28 cellular contexts compared by ENCODE assay signal in genomic region chr7:42666994-42667393, GRCh38.
"Had no signal": no experiment of that assay in that cellular context is flagged by ENCODE, and none has a peak within 500 bp of the region (broad histone marks: within the 10 kb centered on the region; RNA-seq: fewer than 3 reads in every experiment).

No MANE protein-coding gene starts in this region.

- ATAC-seq: stimulated activated effector memory CD8-positive, alpha-beta T cell treated with anti-CD3 and anti-CD28 coated beads, Interleukin-12 subunit alpha, Interleukin-12 subunit beta, amount 100 ng/mL, for 72 hours; stimulated activated memory B cell treated with anti-CD40 and anti-IgM and Interleukin-4, amounts not matched to agents 10 μg/mL and 1 μg/mL and 100 μg/mL, for 72 hours; stimulated activated naive B cell treated with anti-CD40 and anti-IgM and Interleukin-4, amounts not matched to agents 10 μg/mL and 1 μg/mL and 100 μg/mL, for 72 hours; stimulated activated naive CD8-positive, alpha-beta T cell treated with anti-CD3 and anti-CD28 coated beads, Interleukin-15, amount 100 ng/mL, for 72 hours; stimulated activated naive CD8-positive, alpha-beta T cell treated with anti-CD3 and anti-CD28 coated beads, Interleukin-15, Interleukin-2, amounts not matched to agents 100 U/mL and 50 U/mL, for 24 hours; upper lobe of right lung had no signal

- H3K36me3 ChIP-seq: stomach, suprapubic skin, thoracic aorta, thyroid gland, tibial artery, tibial nerve, transverse colon, upper lobe of left lung, upper lobe of right lung, uterus, vagina had no signal

- H3K36me3 Mint-ChIP-seq: stimulated activated effector memory CD8-positive, alpha-beta T cell treated with anti-CD3 and anti-CD28 coated beads, Interleukin-12 subunit alpha, Interleukin-12 subunit beta, amount 100 ng/mL, for 72 hours; stimulated activated memory B cell treated with anti-CD40 and anti-IgM and Interleukin-4, amounts not matched to agents 10 μg/mL and 1 μg/mL and 100 μg/mL, for 72 hours had no signal

- H3K4me1 ChIP-seq: stomach, testis, thyroid gland, tibial artery, tibial nerve, transverse colon, upper lobe of left lung, upper lobe of right lung, uterus, vagina had no signal

- H3K27ac Mint-ChIP-seq: stimulated activated effector memory CD8-positive, alpha-beta T cell treated with anti-CD3 and anti-CD28 coated beads, Interleukin-12 subunit alpha, Interleukin-12 subunit beta, amount 100 ng/mL, for 72 hours; stimulated activated memory B cell treated with anti-CD40 and anti-IgM and Interleukin-4, amounts not matched to agents 10 μg/mL and 1 μg/mL and 100 μg/mL, for 72 hours; stimulated activated naive B cell treated with anti-CD40 and anti-IgM and Interleukin-4, amounts not matched to agents 10 μg/mL and 1 μg/mL and 100 μg/mL, for 72 hours; stimulated activated naive CD8-positive, alpha-beta T cell treated with anti-CD3 and anti-CD28 coated beads, Interleukin-15, amount 100 ng/mL, for 72 hours; stimulated activated naive CD8-positive, alpha-beta T cell treated with anti-CD3 and anti-CD28 coated beads, Interleukin-15, Interleukin-2, amounts not matched to agents 100 ng/mL and 50 ng/mL, for 24 hours; type B pancreatic cell had no signal

- H3K9me3 ChIP-seq: suprapubic skin, testis, thoracic aorta, thyroid gland, uterus, vagina had no signal

- H3K4me3 ChIP-seq: stomach, suprapubic skin, testis, thoracic aorta, thyroid gland, tibial artery, tibial nerve, transverse colon, upper lobe of left lung, upper lobe of right lung, uterus, vagina had no signal

- DNase-seq: stimulated activated CD4-positive, alpha-beta T cell treated with anti-CD3 and anti-CD28 coated beads, Interleukin-2, amount 100 ng/mL, for 48 hours; stimulated activated CD4-positive, alpha-beta T cell treated with anti-CD3 and anti-CD28 coated beads, Interleukin-4, amount 100 ng/mL, for 1 hour; stimulated activated CD4-positive, alpha-beta T cell treated with anti-CD3 and anti-CD28 coated beads, Interleukin-4, amount 100 ng/mL, for 24 hours; stimulated activated CD4-positive, alpha-beta T cell treated with anti-CD3 and anti-CD28 coated beads, Interleukin-4, amount 100 ng/mL, for 4 hours; stimulated activated CD8-positive, alpha-beta memory T cell treated with anti-CD3 and anti-CD28 coated beads, Interleukin-4, amount 100 ng/mL, for 48 hours; stimulated activated naive B cell treated with anti-CD40 and anti-IgM and Interleukin-4, amounts not matched to agents 10 μg/mL and 1 μg/mL and 100 μg/mL, for 72 hours; stimulated activated naive CD4-positive, alpha-beta T cell; stimulated activated naive CD4-positive, alpha-beta T cell treated with Interleukin-2 at 50 U/mL for 16 hours; stimulated activated naive CD8-positive, alpha-beta T cell treated with anti-CD3 and anti-CD28 coated beads, Interleukin-15, amount 100 ng/mL, for 72 hours; stimulated activated naive CD8-positive, alpha-beta T cell treated with anti-CD3 and anti-CD28 coated beads, Interleukin-15, Interleukin-2, amounts not matched to agents 100 U/mL and 50 U/mL, for 24 hours; stomach; substantia nigra; testis; thyroid gland; tibial artery; transverse colon; trophoblast cell; upper lobe of left lung; upper lobe of right lung; uterus had no signal

- H3K27me3 ChIP-seq: stomach, suprapubic skin, testis, thyroid gland, tibial artery, tibial nerve, transverse colon, upper lobe of left lung, upper lobe of right lung, uterus, vagina had no signal

- H3K4me3 Mint-ChIP-seq: stimulated activated effector memory CD8-positive, alpha-beta T cell treated with anti-CD3 and anti-CD28 coated beads, Interleukin-12 subunit alpha, Interleukin-12 subunit beta, amount 100 ng/mL, for 72 hours; stimulated activated memory B cell treated with anti-CD40 and anti-IgM and Interleukin-4, amounts not matched to agents 10 μg/mL and 1 μg/mL and 100 μg/mL, for 72 hours; stimulated activated naive B cell treated with anti-CD40 and anti-IgM and Interleukin-4, amounts not matched to agents 10 μg/mL and 1 μg/mL and 100 μg/mL, for 72 hours; stimulated activated naive CD8-positive, alpha-beta T cell treated with anti-CD3 and anti-CD28 coated beads, Interleukin-15, amount 100 ng/mL, for 72 hours; stimulated activated naive CD8-positive, alpha-beta T cell treated with anti-CD3 and anti-CD28 coated beads, Interleukin-15, Interleukin-2, amounts not matched to agents 100 ng/mL and 50 ng/mL, for 24 hours; type B pancreatic cell had no signal

- H3K27me3 Mint-ChIP-seq: stimulated activated memory B cell treated with anti-CD40 and anti-IgM and Interleukin-4, amounts not matched to agents 10 μg/mL and 1 μg/mL and 100 μg/mL, for 72 hours; stimulated activated naive B cell treated with anti-CD40 and anti-IgM and Interleukin-4, amounts not matched to agents 10 μg/mL and 1 μg/mL and 100 μg/mL, for 72 hours; stimulated activated naive CD8-positive, alpha-beta T cell treated with anti-CD3 and anti-CD28 coated beads, Interleukin-15, Interleukin-2, amounts not matched to agents 100 ng/mL and 50 ng/mL, for 24 hours; type B pancreatic cell had no signal

- H3K27ac ChIP-seq: stomach, suprapubic skin, testis, thoracic aorta, thyroid gland, tibial artery, tibial nerve, transverse colon, upper lobe of left lung, upper lobe of right lung, uterus, vagina had no signal

- H3K4me1 Mint-ChIP-seq: stimulated activated effector memory CD8-positive, alpha-beta T cell treated with anti-CD3 and anti-CD28 coated beads, Interleukin-12 subunit alpha, Interleukin-12 subunit beta, amount 100 ng/mL, for 72 hours; stimulated activated memory B cell treated with anti-CD40 and anti-IgM and Interleukin-4, amounts not matched to agents 10 μg/mL and 1 μg/mL and 100 μg/mL, for 72 hours; stimulated activated naive B cell treated with anti-CD40 and anti-IgM and Interleukin-4, amounts not matched to agents 10 μg/mL and 1 μg/mL and 100 μg/mL, for 72 hours; stimulated activated naive CD8-positive, alpha-beta T cell treated with anti-CD3 and anti-CD28 coated beads, Interleukin-15, amount 100 ng/mL, for 72 hours had no signal
